ENCODE assay signal across 1 cellular context in genomic region chr3:57692404-57693191, GRCh38.
TF ChIP-seq lines count a peak whose summit lies in the region.

A gene with protein sequence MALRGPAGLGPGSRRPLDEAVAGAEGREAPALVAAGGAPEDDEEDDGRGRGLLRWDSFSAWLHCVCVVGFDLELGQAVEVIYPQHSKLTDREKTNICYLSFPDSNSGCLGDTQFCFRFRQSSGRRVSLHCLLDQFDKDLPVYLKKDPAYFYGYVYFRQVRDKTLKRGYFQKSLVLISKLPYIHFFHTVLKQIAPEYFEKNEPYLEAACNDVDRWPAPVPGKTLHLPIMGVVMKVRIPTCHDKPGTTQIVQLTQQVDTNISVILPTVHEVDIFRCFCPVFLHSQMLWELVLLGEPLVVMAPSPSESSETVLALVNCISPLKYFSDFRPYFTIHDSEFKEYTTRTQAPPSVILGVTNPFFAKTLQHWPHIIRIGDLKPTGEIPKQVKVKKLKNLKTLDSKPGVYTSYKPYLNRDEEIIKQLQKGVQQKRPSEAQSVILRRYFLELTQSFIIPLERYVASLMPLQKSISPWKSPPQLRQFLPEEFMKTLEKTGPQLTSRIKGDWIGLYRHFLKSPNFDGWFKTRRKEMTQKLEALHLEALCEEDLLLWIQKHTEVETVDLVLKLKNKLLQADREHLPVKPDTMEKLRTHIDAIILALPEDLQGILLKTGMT (minus strand): TSS chr3:57693077. CDS start chr3:57693018, 59 bp downstream.

TF ChIP-seq in WTC11, 78 proteins besides CTCF, POLR2A, EP300 and RAD21 (continued from another document and continues in another):
- no peak for TF ChIP-seq ERG (CRISPR knock-in tag; IDR thresholded peaks at IDR 0.05)
- no peak for TF ChIP-seq ZSCAN18 (CRISPR knock-in tag; IDR thresholded peaks at IDR 0.05)
- TF ChIP-seq, protein P1, sequence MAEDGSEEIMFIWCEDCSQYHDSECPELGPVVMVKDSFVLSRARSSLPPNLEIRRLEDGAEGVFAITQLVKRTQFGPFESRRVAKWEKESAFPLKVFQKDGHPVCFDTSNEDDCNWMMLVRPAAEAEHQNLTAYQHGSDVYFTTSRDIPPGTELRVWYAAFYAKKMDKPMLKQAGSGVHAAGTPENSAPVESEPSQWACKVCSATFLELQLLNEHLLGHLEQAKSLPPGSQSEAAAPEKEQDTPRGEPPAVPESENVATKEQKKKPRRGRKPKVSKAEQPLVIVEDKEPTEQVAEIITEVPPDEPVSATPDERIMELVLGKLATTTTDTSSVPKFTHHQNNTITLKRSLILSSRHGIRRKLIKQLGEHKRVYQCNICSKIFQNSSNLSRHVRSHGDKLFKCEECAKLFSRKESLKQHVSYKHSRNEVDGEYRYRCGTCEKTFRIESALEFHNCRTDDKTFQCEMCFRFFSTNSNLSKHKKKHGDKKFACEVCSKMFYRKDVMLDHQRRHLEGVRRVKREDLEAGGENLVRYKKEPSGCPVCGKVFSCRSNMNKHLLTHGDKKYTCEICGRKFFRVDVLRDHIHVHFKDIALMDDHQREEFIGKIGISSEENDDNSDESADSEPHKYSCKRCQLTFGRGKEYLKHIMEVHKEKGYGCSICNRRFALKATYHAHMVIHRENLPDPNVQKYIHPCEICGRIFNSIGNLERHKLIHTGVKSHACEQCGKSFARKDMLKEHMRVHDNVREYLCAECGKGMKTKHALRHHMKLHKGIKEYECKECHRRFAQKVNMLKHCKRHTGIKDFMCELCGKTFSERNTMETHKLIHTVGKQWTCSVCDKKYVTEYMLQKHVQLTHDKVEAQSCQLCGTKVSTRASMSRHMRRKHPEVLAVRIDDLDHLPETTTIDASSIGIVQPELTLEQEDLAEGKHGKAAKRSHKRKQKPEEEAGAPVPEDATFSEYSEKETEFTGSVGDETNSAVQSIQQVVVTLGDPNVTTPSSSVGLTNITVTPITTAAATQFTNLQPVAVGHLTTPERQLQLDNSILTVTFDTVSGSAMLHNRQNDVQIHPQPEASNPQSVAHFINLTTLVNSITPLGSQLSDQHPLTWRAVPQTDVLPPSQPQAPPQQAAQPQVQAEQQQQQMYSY (CRISPR knock-in tag; IDR thresholded peaks at IDR 0.05) = peak; percentile 35; the same call in 1 of the 2 replicates
- TF ChIP-seq, protein P2, sequence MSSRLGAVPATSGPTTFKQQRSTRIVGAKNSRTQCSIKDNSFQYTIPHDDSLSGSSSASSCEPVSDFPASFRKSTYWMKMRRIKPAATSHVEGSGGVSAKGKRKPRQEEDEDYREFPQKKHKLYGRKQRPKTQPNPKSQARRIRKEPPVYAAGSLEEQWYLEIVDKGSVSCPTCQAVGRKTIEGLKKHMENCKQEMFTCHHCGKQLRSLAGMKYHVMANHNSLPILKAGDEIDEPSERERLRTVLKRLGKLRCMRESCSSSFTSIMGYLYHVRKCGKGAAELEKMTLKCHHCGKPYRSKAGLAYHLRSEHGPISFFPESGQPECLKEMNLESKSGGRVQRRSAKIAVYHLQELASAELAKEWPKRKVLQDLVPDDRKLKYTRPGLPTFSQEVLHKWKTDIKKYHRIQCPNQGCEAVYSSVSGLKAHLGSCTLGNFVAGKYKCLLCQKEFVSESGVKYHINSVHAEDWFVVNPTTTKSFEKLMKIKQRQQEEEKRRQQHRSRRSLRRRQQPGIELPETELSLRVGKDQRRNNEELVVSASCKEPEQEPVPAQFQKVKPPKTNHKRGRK (CRISPR knock-in tag; IDR thresholded peaks at IDR 0.05; ENCODE audit: borderline replicate concordance) = no peak
- 0 out of 2 replicates have a peak, but pooled peaks have one; percentile 72 for TF ChIP-seq MYBL2 (CRISPR knock-in tag; IDR thresholded peaks at IDR 0.05)
- peak; percentile 81; the same call in 1 of the 2 replicates for TF ChIP-seq ESRRA (CRISPR knock-in tag; IDR thresholded peaks at IDR 0.05; ENCODE audit: borderline replicate concordance)
- peak; percentile 69; the same call in 1 of the 2 replicates for TF ChIP-seq IRF1 (CRISPR knock-in tag; IDR thresholded peaks at IDR 0.05)
- peak; percentile 74 for TF ChIP-seq SP1 (CRISPR knock-in tag; conservative IDR thresholded peaks at IDR 0.05)
- TF ChIP-seq HMGA2 (CRISPR knock-in tag; IDR thresholded peaks at IDR 0.05) = no peak
- peak; percentile 96 for TF ChIP-seq E2F5 (CRISPR knock-in tag; IDR thresholded peaks at IDR 0.05)
- TF ChIP-seq, protein P3, sequence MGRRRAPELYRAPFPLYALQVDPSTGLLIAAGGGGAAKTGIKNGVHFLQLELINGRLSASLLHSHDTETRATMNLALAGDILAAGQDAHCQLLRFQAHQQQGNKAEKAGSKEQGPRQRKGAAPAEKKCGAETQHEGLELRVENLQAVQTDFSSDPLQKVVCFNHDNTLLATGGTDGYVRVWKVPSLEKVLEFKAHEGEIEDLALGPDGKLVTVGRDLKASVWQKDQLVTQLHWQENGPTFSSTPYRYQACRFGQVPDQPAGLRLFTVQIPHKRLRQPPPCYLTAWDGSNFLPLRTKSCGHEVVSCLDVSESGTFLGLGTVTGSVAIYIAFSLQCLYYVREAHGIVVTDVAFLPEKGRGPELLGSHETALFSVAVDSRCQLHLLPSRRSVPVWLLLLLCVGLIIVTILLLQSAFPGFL (CRISPR knock-in tag; IDR thresholded peaks at IDR 0.05; ENCODE audit: borderline replicate concordance) = no peak
- 0 out of 2 replicates have a peak, but pooled peaks have one; percentile 40 for TF ChIP-seq E2F4 (CRISPR knock-in tag; IDR thresholded peaks at IDR 0.05; ENCODE audit: borderline replicate concordance, low read depth)
- TF ChIP-seq RORB (CRISPR knock-in tag; IDR thresholded peaks at IDR 0.05) = no peak
- TF ChIP-seq HMGXB4 (CRISPR knock-in tag; IDR thresholded peaks at IDR 0.05) = peak; percentile 95
- TF ChIP-seq RELA (CRISPR knock-in tag; IDR thresholded peaks at IDR 0.05; ENCODE audit: borderline replicate concordance) = no peak; the same call in 1 of the 2 replicates
- peak; percentile 87 for TF ChIP-seq JUN (CRISPR knock-in tag; IDR thresholded peaks at IDR 0.05)
- no peak for TF ChIP-seq IRF2 (CRISPR knock-in tag; IDR thresholded peaks at IDR 0.05; ENCODE audit: borderline replicate concordance, low read depth)
- TF ChIP-seq FOXP1 (CRISPR knock-in tag; IDR thresholded peaks at IDR 0.05; ENCODE audit: borderline replicate concordance) = peak; percentile 92
- TF ChIP-seq, protein P4, sequence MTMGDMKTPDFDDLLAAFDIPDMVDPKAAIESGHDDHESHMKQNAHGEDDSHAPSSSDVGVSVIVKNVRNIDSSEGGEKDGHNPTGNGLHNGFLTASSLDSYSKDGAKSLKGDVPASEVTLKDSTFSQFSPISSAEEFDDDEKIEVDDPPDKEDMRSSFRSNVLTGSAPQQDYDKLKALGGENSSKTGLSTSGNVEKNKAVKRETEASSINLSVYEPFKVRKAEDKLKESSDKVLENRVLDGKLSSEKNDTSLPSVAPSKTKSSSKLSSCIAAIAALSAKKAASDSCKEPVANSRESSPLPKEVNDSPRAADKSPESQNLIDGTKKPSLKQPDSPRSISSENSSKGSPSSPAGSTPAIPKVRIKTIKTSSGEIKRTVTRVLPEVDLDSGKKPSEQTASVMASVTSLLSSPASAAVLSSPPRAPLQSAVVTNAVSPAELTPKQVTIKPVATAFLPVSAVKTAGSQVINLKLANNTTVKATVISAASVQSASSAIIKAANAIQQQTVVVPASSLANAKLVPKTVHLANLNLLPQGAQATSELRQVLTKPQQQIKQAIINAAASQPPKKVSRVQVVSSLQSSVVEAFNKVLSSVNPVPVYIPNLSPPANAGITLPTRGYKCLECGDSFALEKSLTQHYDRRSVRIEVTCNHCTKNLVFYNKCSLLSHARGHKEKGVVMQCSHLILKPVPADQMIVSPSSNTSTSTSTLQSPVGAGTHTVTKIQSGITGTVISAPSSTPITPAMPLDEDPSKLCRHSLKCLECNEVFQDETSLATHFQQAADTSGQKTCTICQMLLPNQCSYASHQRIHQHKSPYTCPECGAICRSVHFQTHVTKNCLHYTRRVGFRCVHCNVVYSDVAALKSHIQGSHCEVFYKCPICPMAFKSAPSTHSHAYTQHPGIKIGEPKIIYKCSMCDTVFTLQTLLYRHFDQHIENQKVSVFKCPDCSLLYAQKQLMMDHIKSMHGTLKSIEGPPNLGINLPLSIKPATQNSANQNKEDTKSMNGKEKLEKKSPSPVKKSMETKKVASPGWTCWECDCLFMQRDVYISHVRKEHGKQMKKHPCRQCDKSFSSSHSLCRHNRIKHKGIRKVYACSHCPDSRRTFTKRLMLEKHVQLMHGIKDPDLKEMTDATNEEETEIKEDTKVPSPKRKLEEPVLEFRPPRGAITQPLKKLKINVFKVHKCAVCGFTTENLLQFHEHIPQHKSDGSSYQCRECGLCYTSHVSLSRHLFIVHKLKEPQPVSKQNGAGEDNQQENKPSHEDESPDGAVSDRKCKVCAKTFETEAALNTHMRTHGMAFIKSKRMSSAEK (CRISPR knock-in tag; IDR thresholded peaks at IDR 0.05; ENCODE audit: borderline replicate concordance) = no peak
- peak; percentile 53; the same call in 1 of the 2 replicates for TF ChIP-seq ZNF281 (CRISPR knock-in tag; IDR thresholded peaks at IDR 0.05)
- no peak; the same call in 1 of the 2 replicates for TF ChIP-seq NFE2L1 (CRISPR knock-in tag; IDR thresholded peaks at IDR 0.05)
